In the genomic region with DNA sequence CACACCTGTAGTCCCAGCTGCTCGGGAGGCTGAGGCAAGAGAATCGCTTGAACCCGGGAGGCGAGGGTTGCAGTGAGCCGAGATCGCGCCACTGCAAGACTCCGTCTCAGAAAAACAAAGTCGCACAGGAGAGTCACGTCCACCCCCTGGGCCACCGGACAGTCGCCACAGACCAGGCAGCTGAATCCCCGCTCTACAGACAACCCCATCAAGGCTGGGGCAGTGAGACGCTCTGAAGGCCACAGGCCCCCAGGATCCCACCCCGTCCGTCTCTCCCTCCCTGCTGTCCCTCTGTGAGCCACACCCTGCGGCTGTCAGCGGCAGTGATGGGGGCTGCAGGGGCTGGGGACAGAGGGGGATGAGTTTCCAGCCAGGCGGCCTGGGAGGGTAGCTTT, we compare ENCODE assay signal across 1 cellular context.
TF ChIP-seq lines count a peak whose summit lies in the region.

No MANE protein-coding gene starts in this region.

TF ChIP-seq in IMR-90, 13 proteins besides CTCF, POLR2A, EP300 and RAD21:
- TF ChIP-seq NFE2L2 (IDR thresholded peaks at IDR 0.05; ENCODE audit: low read depth, low read length) (no peak), MAZ (IDR thresholded peaks at IDR 0.05; ENCODE audit: borderline replicate concordance, low read depth, low read length) (no peak), RFX5 (IDR thresholded peaks at IDR 0.05; ENCODE audit: low read depth, low read length) (no peak), CHD1 (IDR thresholded peaks at IDR 0.05; ENCODE audit: low read depth, low read length) (no peak), CEBPB (IDR thresholded peaks at IDR 0.05; ENCODE audit: low read depth, low read length) (no peak), RCOR1 (IDR thresholded peaks at IDR 0.05; ENCODE audit: insufficient replicate concordance, low read length) (no peak), FOS (IDR thresholded peaks at IDR 0.05; ENCODE audit: low read depth, low read length) (no peak), SMC3 (IDR thresholded peaks at IDR 0.05; ENCODE audit: low read depth, low read length) (no peak), MAFK (IDR thresholded peaks at IDR 0.05; ENCODE audit: low read depth, low read length) (no peak), BHLHE40 (IDR thresholded peaks at IDR 0.05; ENCODE audit: low read depth, low read length) (no peak), MXI1 (IDR thresholded peaks at IDR 0.05; ENCODE audit: borderline replicate concordance, low read depth, low read length) (no peak)
- TF ChIP-seq, protein P1, sequence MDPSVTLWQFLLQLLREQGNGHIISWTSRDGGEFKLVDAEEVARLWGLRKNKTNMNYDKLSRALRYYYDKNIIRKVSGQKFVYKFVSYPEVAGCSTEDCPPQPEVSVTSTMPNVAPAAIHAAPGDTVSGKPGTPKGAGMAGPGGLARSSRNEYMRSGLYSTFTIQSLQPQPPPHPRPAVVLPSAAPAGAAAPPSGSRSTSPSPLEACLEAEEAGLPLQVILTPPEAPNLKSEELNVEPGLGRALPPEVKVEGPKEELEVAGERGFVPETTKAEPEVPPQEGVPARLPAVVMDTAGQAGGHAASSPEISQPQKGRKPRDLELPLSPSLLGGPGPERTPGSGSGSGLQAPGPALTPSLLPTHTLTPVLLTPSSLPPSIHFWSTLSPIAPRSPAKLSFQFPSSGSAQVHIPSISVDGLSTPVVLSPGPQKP (IDR thresholded peaks at IDR 0.05; ENCODE audit: borderline replicate concordance, low read depth, low read length): no peak
- TF ChIP-seq, protein P2, sequence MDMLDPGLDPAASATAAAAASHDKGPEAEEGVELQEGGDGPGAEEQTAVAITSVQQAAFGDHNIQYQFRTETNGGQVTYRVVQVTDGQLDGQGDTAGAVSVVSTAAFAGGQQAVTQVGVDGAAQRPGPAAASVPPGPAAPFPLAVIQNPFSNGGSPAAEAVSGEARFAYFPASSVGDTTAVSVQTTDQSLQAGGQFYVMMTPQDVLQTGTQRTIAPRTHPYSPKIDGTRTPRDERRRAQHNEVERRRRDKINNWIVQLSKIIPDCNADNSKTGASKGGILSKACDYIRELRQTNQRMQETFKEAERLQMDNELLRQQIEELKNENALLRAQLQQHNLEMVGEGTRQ (IDR thresholded peaks at IDR 0.05; ENCODE audit: low read depth, low read length): no peak
